8 cellular contexts compared by ENCODE assay signal in the genomic region with DNA sequence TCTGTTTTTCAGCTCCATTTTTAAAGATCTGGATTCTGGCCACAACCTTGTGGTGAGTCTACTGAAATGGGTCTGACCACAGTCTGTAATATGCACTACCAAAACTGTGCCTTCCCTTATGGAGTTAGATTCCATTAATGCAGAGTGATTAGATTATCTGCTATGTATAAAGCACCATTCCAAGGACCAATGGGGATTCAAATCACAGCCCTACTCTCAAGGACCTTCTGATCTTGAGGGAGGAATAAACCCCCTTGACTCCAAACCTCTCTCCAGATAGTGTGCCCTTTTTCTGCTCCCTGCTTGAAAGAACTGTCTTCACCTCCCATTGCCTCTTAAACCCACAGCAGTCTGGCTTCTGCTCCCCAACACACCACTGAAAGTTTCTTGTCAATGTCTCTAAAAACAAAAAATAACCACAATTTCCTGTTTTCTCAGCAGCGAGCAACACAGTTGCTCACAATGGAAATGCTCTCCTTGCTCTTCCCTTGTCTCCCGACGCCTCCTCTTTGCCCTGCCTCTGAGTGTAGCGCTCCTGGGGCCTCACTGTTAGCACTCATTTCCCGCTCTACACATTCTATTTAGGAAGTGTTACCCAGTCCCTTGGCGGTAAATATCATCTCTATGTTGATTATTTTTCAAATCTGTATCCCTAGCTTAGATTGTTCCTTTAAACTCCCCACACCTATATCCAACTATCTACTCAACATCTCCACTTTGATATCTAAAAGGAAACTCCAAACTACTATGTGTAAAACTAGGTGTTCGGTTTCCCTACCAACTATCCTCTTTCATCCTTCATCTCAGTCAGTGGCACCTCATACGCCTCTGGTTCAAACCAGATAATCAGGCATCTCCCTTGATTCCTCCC. TPM values are rescaled to one million over a fixed set of nuclear protein-coding genes. Genes with fewer than 3 reads are reported as not detected.
DNase-seq lines count a peak whose midpoint lies in the region; ATAC-seq, FAIRE-seq and TF ChIP-seq lines count a peak whose summit lies in the region.

No MANE protein-coding gene starts in this region.

- no peak overlapping the region for H2AK5ac ChIP-seq in IMR-90 (ENCODE audit: low read depth, low read length)

- FAIRE-seq in GM12891 (lab: Jason Lieb, UNC), result peak; percentile 76
- peak; percentile 86 for FAIRE-seq in GM12878 (lab: Jason Lieb, UNC)

- dilution Hi-C loops in IMR-90 (cut with HindIII; ENCODE audit: low sequenced_read_pairs, unreplicated experiment), result no loop called here

- no peak overlapping the region for H3K4ac ChIP-seq in IMR-90 (ENCODE audit: low read depth, low read length)

- DNase-seq in GM12891 (ENCODE audit: insufficient read length, low spot score) (peak; percentile 24), IMR-90 (peak; percentile 55), GM12878 (ENCODE audit: low read depth, low spot score) (peak; percentile 38), NCI-H187 (lab: John Stamatoyannopoulos, UW) (no peak), NCI-H446 treated with DMSO at 0.1 percent for 48 hours (lab: John Stamatoyannopoulos, UW) (no peak), G401 (ENCODE audit: low spot score) (no peak), prostate gland (ENCODE audit: low spot score) (no peak)

- CTCF ChIA-PET in IMR-90 (lab: Yijun Ruan, JAX) (no interaction called here), GM12878 (lab: Yijun Ruan, JAX) (no interaction called here)

- no peaks in the 10 kb centered on the region for H3K79me2 ChIP-seq in GM12878 (ENCODE audit: control insufficient read depth, insufficient read depth, low read length)

- no peak overlapping the region for H2BK5ac ChIP-seq in IMR-90 (ENCODE audit: low read depth, low read length, poor library complexity, severe bottlenecking)

- H3K9me3 ChIP-seq in IMR-90 (ENCODE audit: control insufficient read depth, insufficient read depth, low read length) (no peaks in the 10 kb centered on the region), GM12878 (replicated peaks; ENCODE audit: control insufficient read depth, insufficient read depth, low read length) (no peaks in the 10 kb centered on the region; the same call in 1 of the 3 replicates), prostate gland (no peaks in the 10 kb centered on the region)

- no peak overlapping the region for H3K56ac ChIP-seq in IMR-90 (ENCODE audit: extremely low read depth, insufficient read depth, low read length)

- H3K18ac ChIP-seq in IMR-90 (ENCODE audit: low read depth, low read length), result no peak overlapping the region

- no peak for TF ChIP-seq EP300 in GM12878 (IDR thresholded peaks at IDR 0.05; ENCODE audit: borderline replicate concordance in 1 of 2, control insufficient read depth in 1 of 2, low read depth in 2 of 2, low read length in 2 of 2)

- SMC1A ChIA-PET in GM12878 (lab: Charles Lee; ENCODE audit: uncharacterized antibody, unreplicated experiment), result no interaction called here

- no peak overlapping the region for H3K4me2 ChIP-seq in IMR-90 (ENCODE audit: low read depth, low read length)
- H3K4me2 ChIP-seq in GM12878 (ENCODE audit: control insufficient read depth, insufficient read depth), result peak overlapping the region; percentile 58

- POLR2A ChIA-PET in IMR-90 (lab: Charles Lee; ENCODE audit: unreplicated experiment) (no interaction called here), GM12878 (lab: Charles Lee) (no interaction called here)

- H3K27ac ChIP-seq in IMR-90 (ENCODE audit: insufficient read depth, low read length) (no peak overlapping the region), GM12878 (ENCODE audit: control insufficient read depth, insufficient read depth) (no peak overlapping the region), prostate gland (no peak overlapping the region)

- no peak overlapping the region for H3K14ac ChIP-seq in IMR-90 (replicated peaks; ENCODE audit: low read depth, low read length)

- H3K4me3 ChIP-seq in IMR-90 (ENCODE audit: insufficient read depth, low read depth, low read length) (no peak overlapping the region), GM12878 (no peak overlapping the region; the same call in 1 of the 2 replicates), prostate gland (no peak overlapping the region)

- no peak overlapping the region for H2AK9ac ChIP-seq in IMR-90 (replicated peaks; ENCODE audit: low read depth, low read length, poor library complexity)

- no peak overlapping the region for H4K91ac ChIP-seq in IMR-90 (ENCODE audit: insufficient read depth, low read depth, low read length)

- H2BK15ac ChIP-seq in IMR-90 (ENCODE audit: low read depth, low read length), result no peak overlapping the region

- intact Hi-C loops in IMR-90 (cut with micrococcal nuclease), result loop anchor here (1.0 kb wide), 1 partner anchor 25 kb away; no protein-coding TSS in a partner anchor
- intact Hi-C loops in GM12878 (cut with micrococcal nuclease; ENCODE audit: unreplicated experiment), result no loop called here
- intact Hi-C loops in prostate gland (cut with DNase I), result no loop called here

- BruUV-seq in IMR-90 (replicated peaks; lab: Mats Ljungman, UMichigan) (no TSS peak), GM12878 (replicated peaks; lab: Mats Ljungman, UMichigan) (no TSS peak)

- H3K27me3 ChIP-seq in IMR-90 (ENCODE audit: control insufficient read depth, insufficient read depth, low read length) (no peaks in the 10 kb centered on the region), GM12878 (replicated peaks in 1 of 2; ENCODE audit: control insufficient read depth in 2 of 2, insufficient read depth in 2 of 2, low read length in 1 of 2) (no peaks in the 10 kb centered on the region), prostate gland (replicated peaks; ENCODE audit: insufficient read depth) (no peaks in the 10 kb centered on the region)

- no peak overlapping the region for H2BK20ac ChIP-seq in IMR-90 (ENCODE audit: low read depth, low read length)

- peaks cover 18 to 50% of the 10 kb centered on the region in 2 experiments for H3K79me1 ChIP-seq in IMR-90 (ENCODE audit: low read depth in 1 of 2, low read length in 2 of 2)

- no peak overlapping the region for H4K8ac ChIP-seq in IMR-90 (ENCODE audit: low read depth in 2 of 2, low read length in 2 of 2)

- H4K20me1 ChIP-seq in IMR-90 (ENCODE audit: insufficient read depth, low read length) (peaks cover 11% of the 10 kb centered on the region; the same call in 1 of the 2 replicates), GM12878 (ENCODE audit: control insufficient read depth, insufficient read depth) (no peaks in the 10 kb centered on the region)

- 100% methylated on average over 2 of the region's 8 CpGs; no CpG with 5 or more reads in 1 of the 2 experiments for WGBS in IMR-90 (ENCODE audit: extremely low coverage in 2 of 2, insufficient read length in 1 of 2), 2 experiments
- WGBS in GM12878 (ENCODE audit: insufficient coverage, insufficient replicate concordance, low lambda C conversion rate, missing lambda C conversion rate), result 37% methylated on average over 8 of the region's 8 CpGs
- WGBS in prostate gland, result 82% methylated on average over 8 of the region's 8 CpGs

- ATAC-seq in GM21515 (IDR thresholded peaks at IDR 0.05; ENCODE audit: unreplicated experiment) (peak; percentile 94), IMR-90 (ENCODE audit: low read depth) (peak; percentile 72), GM12878 (peak; percentile 92)

- H3K9ac ChIP-seq in IMR-90 (ENCODE audit: low read depth, low read length) (no peak overlapping the region), GM12878 (ENCODE audit: control insufficient read depth, insufficient read depth, low read length) (no peak overlapping the region)

- TF ChIP-seq CTCF in IMR-90 (conservative IDR thresholded peaks at IDR 0.05; ENCODE audit: low read depth, low read length), result no peak
- no peak for TF ChIP-seq CTCF in GM12878 (IDR thresholded peaks at IDR 0.05 in 2 of 3, conservative IDR thresholded peaks at IDR 0.05 in 1 of 3; ENCODE audit: control insufficient read depth in 2 of 3, extremely low read depth in 1 of 3, insufficient read depth in 1 of 3, low read depth in 3 of 3, low read length in 3 of 3)
- no peak for TF ChIP-seq CTCF in prostate gland (IDR thresholded peaks at IDR 0.05)

- in situ Hi-C loops in IMR-90 (cut with MboI; ENCODE audit: low sequenced_read_pairs), result no loop called here
- in situ Hi-C loops in GM12878 (cut with MboI), result no loop called here
- in situ Hi-C loops in G401 (cut with HindIII; ENCODE audit: low sequenced_read_pairs), result no loop called here

- no peak overlapping the region for H2BK120ac ChIP-seq in IMR-90 (ENCODE audit: low read depth, low read length)

- H2AFZ ChIP-seq in IMR-90 (replicated peaks; ENCODE audit: low read length, poor library complexity) (no peak overlapping the region), GM12878 (ENCODE audit: control insufficient read depth, low read depth, low read length) (no peak overlapping the region)

- RAD21 ChIA-PET in GM12878 (lab: Charles Lee; ENCODE audit: unreplicated experiment), result no interaction called here

- H3K4me1 ChIP-seq in IMR-90 (ENCODE audit: control insufficient read depth, insufficient read depth, low read length) (no peaks in the 10 kb centered on the region), GM12878 (ENCODE audit: control insufficient read depth, insufficient read depth, low read length) (peaks cover 13% of the 10 kb centered on the region), prostate gland (replicated peaks) (no peaks in the 10 kb centered on the region)

- H3K23ac ChIP-seq in IMR-90 (ENCODE audit: low read depth, low read length), result no peak overlapping the region

- H3K36me3 ChIP-seq in IMR-90 (ENCODE audit: control insufficient read depth, insufficient read depth, low read length), result no peaks in the 10 kb centered on the region
- H3K36me3 ChIP-seq in GM12878 (ENCODE audit: control insufficient read depth in 2 of 2, insufficient read depth in 2 of 2, low read length in 1 of 2), result no peaks in the 10 kb centered on the region
- H3K36me3 ChIP-seq in prostate gland, result no peaks in the 10 kb centered on the region

- H4K5ac ChIP-seq in IMR-90 (ENCODE audit: low read depth, low read length), result no peak overlapping the region

- H3K9me1 ChIP-seq in IMR-90 (ENCODE audit: insufficient read depth, low read length), result peaks cover 6% of the 10 kb centered on the region; the same call in 1 of the 2 replicates

- TF ChIP-seq RAD21 in IMR-90 (IDR thresholded peaks at IDR 0.05; ENCODE audit: low read length) (no peak), GM12878 (IDR thresholded peaks at IDR 0.05; ENCODE audit: insufficient read depth, low read depth, low read length) (no peak)

- TF ChIP-seq POLR2A in GM12891 (IDR thresholded peaks at IDR 0.05; ENCODE audit: low read depth, low read length), result no peak
- no peak for TF ChIP-seq POLR2A in IMR-90 (IDR thresholded peaks at IDR 0.05; ENCODE audit: low read depth, low read length)
- no peak for TF ChIP-seq POLR2A in GM12878 (IDR thresholded peaks at IDR 0.05; ENCODE audit: low read depth, low read length)
- no peak for TF ChIP-seq POLR2A in prostate gland (IDR thresholded peaks at IDR 0.05)

RNA-seq across cellular contexts. Expression of a gene that starts 13.6 kb away (rescaled TPM):
- 3.1 TPM for polyA plus RNA-seq in GM12891 (2012; ENCODE audit: low read depth, missing spikeins)
- total RNA-seq in IMR-90 (2012; rRNA removed) (22.6 and 26.1 TPM in 2 replicates), GM12878 (2014; rRNA removed) (16.4 and 18.7 TPM in 2 replicates), GM12878 (2014; rRNA removed; fragmentation: Illumina TruSeq; extraction: Trizol) (10.6 and 11.9 TPM in 2 replicates), GM12878 (2021) (9.2 and 11.4 TPM in 2 replicates), prostate gland (10 to 100 TPM in 1 of 2 donors, 1 to 10 TPM in 1; 8.4 to 23.2 TPM)
- polyA plus RNA-seq in IMR-90 (2012; rRNA removed) (15.9 and 17.2 TPM in 2 replicates), GM12878 (2011; rRNA removed) (9.9 and 12.9 TPM in 2 replicates), GM12878 (2014; fragmentation: Illumina TruSeq; extraction: Trizol) (7.1 and 28.7 TPM in 2 replicates), GM12878 (2014; fragmentation: Nextera tagmentation; extraction: Ambion mirVana) (1 to 10 TPM; 2.1 to 3.4 TPM), GM12878 (2014; rRNA removed) (9.2 and 11.4 TPM in 2 replicates), GM12878 (2016; fragmentation: Nextera tagmentation; extraction: Ambion mirVana) (1 to 10 TPM; 5.0 to 5.1 TPM)
- polyA plus RNA-seq in IMR-90 (2012; cell fraction: cytosol; rRNA removed), result 6.9 and 12.9 TPM in 2 replicates
- polyA plus RNA-seq in IMR-90 (2012; cell fraction: nucleus; rRNA removed; ENCODE audit: low replicate concordance), result 53.8 and 63.1 TPM in 2 replicates
- 57.2 and 64.8 TPM in 2 replicates for total RNA-seq in GM12878 (2013; cell fraction: nucleolus; rRNA removed)
- 1.4 TPM for polyA plus RNA-seq in GM12878 (2011; ENCODE audit: low read depth)
- polyA plus RNA-seq in GM12878 (2011; cell fraction: cytosol; rRNA removed), result 10.6 and 11.7 TPM in 2 replicates
- 57.1 and 63.6 TPM in 2 replicates for polyA plus RNA-seq in GM12878 (2011; cell fraction: nucleus; rRNA removed)
- 2.8 and 4.0 TPM in 2 replicates for polyA plus RNA-seq in GM12878 (2012)
- 61.9 and 76.7 TPM in 2 replicates for polyA minus RNA-seq in GM12878 (2011; rRNA and poly(A)+ RNA removed)
- polyA minus RNA-seq in GM12878 (2011; cell fraction: cytosol; rRNA and poly(A)+ RNA removed), result 10.0 and 17.1 TPM in 2 replicates
- polyA minus RNA-seq in GM12878 (2011; cell fraction: nucleus; rRNA and poly(A)+ RNA removed), result 59.7 and 106 TPM in 2 replicates
- total RNA-seq in G401 (2014; rRNA removed; shearing (Covaris generic)), result 0.07 and 0.74 TPM in 2 replicates

RNA-seq across cellular contexts. Expression of a gene that starts 45.6 kb away (rescaled TPM):
- 0.03 TPM for polyA plus RNA-seq in GM12891 (2012; ENCODE audit: low read depth, missing spikeins)
- 0.18 and 0.28 TPM in 2 replicates for total RNA-seq in IMR-90 (2012; rRNA removed)
- 0.15 and 0.20 TPM in 2 replicates for polyA plus RNA-seq in IMR-90 (2012; rRNA removed)
- polyA plus RNA-seq in IMR-90 (2012; cell fraction: cytosol; rRNA removed), result 0.05 and 0.10 TPM in 2 replicates
- 0.27 and 0.45 TPM in 2 replicates for polyA plus RNA-seq in IMR-90 (2012; cell fraction: nucleus; rRNA removed; ENCODE audit: low replicate concordance)
- total RNA-seq in GM12878 (2013; cell fraction: nucleolus; rRNA removed), result 0.12 and 0.31 TPM in 2 replicates
- total RNA-seq in GM12878 (2014; rRNA removed), result 0.06 and 0.16 TPM in 2 replicates
- total RNA-seq in GM12878 (2014; rRNA removed; fragmentation: Illumina TruSeq; extraction: Trizol), result 0.13 and 0.14 TPM in 2 replicates
- total RNA-seq in GM12878 (2021), result 0.21 TPM in 2 replicates
- not detected for polyA plus RNA-seq in GM12878 (2011; ENCODE audit: low read depth)
- polyA plus RNA-seq in GM12878 (2011; rRNA removed), result 0.16 and 0.36 TPM in 2 replicates
- 0.12 and 0.21 TPM in 2 replicates for polyA plus RNA-seq in GM12878 (2011; cell fraction: cytosol; rRNA removed)
- 0.16 and 0.31 TPM in 2 replicates for polyA plus RNA-seq in GM12878 (2011; cell fraction: nucleus; rRNA removed)
- 0.04 and 0.18 TPM in 2 replicates for polyA plus RNA-seq in GM12878 (2012)
- 0.16 TPM in 2 replicates for polyA plus RNA-seq in GM12878 (2014; fragmentation: Illumina TruSeq; extraction: Trizol)
- under 1 TPM; 0.02 to 0.06 TPM for polyA plus RNA-seq in GM12878 (2014; fragmentation: Nextera tagmentation; extraction: Ambion mirVana)
- polyA plus RNA-seq in GM12878 (2014; rRNA removed), result 0.09 and 0.18 TPM in 2 replicates
- under 1 TPM in 1 of 2 experiments, not detected in 1; 0.03 TPM for polyA plus RNA-seq in GM12878 (2016; fragmentation: Nextera tagmentation; extraction: Ambion mirVana)
- polyA minus RNA-seq in GM12878 (2011; rRNA and poly(A)+ RNA removed), result 0.07 and 0.46 TPM in 2 replicates
- 0.53 and 0.73 TPM in 2 replicates for polyA minus RNA-seq in GM12878 (2011; cell fraction: cytosol; rRNA and poly(A)+ RNA removed)
- polyA minus RNA-seq in GM12878 (2011; cell fraction: nucleus; rRNA and poly(A)+ RNA removed), result 0.12 and 0.48 TPM in 2 replicates
- total RNA-seq in G401 (2014; rRNA removed; shearing (Covaris generic)), result not detected in 2 replicates
- total RNA-seq in prostate gland, result 10 to 100 TPM in 1 of 2 donors, 1 to 10 TPM in 1; 4.7 to 76.1 TPM

Comparison
In these comparisons a context has a peak if more than half of its experiments do, and no peak if none do; other contexts are left out.
1. DNase-seq: peak in GM12891 (single experiment), IMR-90 (single experiment) and GM12878 (single experiment); none in NCI-H187 (0 of 2), NCI-H446 treated with DMSO at 0.1 percent for 48 hours (single experiment), G401 (single experiment) and prostate gland (single experiment).
2. Peak in every context shown above with its lines, with median percentiles within 50 percentile points of each other: ATAC-seq.